8 cellular contexts compared by ENCODE assay signal in the genomic region with DNA sequence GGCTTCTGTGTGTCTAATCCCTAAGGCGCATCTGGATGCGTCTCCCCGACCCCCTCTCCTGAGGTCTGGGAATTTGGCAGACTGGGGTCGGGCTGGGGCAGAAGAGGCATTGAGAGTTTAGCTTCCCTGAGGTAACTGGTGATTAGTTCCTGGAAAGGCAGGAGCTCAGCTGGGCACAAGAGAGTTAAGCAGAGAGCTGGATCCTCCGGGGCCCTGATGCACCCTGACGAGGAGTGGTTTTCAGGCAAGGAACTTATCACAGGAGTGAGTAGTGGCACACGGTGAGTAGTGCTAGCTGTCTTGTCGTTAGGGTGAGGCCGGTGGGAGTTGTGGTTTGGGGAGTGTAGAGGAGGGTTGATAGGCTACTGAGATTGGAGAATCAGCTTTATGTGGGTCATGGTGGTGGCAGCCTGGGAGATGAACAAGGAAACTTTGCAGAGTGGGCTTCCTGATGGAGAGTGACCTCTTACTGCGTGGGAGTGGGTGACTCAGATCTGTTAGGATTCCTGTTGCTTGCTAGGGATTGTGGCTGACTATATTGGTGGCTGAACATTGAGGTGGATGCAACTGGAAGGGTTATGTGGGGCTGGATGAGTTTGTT. TPM values are rescaled to one million over a fixed set of nuclear protein-coding genes. Genes with fewer than 3 reads are reported as not detected.
DNase-seq lines count a peak whose midpoint lies in the region; ATAC-seq, FAIRE-seq and TF ChIP-seq lines count a peak whose summit lies in the region.

No MANE protein-coding gene starts in this region.

- H3K4me1 ChIP-seq in neuron (ENCODE audit: insufficient read depth, low read length), result peaks cover 18% of the 10 kb centered on the region
- H3K4me1 ChIP-seq in tibial nerve, result peaks cover 0 to 31% (median 14%) of the 10 kb centered on the region in 4 donors

- 0% methylated on average over 6 to 10 of the region's 10 CpGs for WGBS in tibial nerve, 2 donors

- H3K27ac ChIP-seq in tibial nerve, result peak overlapping the region; percentile 61 to 95 (median 91)

- TF ChIP-seq CTCF in AG10803 (conservative IDR thresholded peaks at IDR 0.05; ENCODE audit: low read length) (no peak), fibroblast of villous mesenchyme (IDR thresholded peaks at IDR 0.05; ENCODE audit: insufficient read depth, low read depth, low read length) (no peak), tibial nerve (IDR thresholded peaks at IDR 0.05) (no peak)

- FAIRE-seq in GM19239 (lab: Jason Lieb, UNC), result peak; percentile 37

- H3K27ac Mint-ChIP-seq in activated T-cell treated with anti-CD3 and anti-CD28 coated beads, Interleukin-2, amount 50 U/mL, for 24 hours, result peak overlapping the region; percentile 92

- peak overlapping the region; percentile 94 for H3K4me3 Mint-ChIP-seq in activated T-cell treated with anti-CD3 and anti-CD28 coated beads, Interleukin-2, amount 50 U/mL, for 24 hours

- DNase-seq in AG10803 (ENCODE audit: low read depth), result peak; percentile 46
- peak; percentile 48 for DNase-seq in GM19239 (ENCODE audit: insufficient read length, low spot score)
- DNase-seq in M059J (ENCODE audit: low read depth), result peak; percentile 64
- peak; percentile 65 for DNase-seq in activated T-cell treated with anti-CD3 and anti-CD28 coated beads, Interleukin-2, amount 50 U/mL, for 24 hours
- DNase-seq in fibroblast of villous mesenchyme (ENCODE audit: low read depth), result peak; percentile 57
- peak in 1 of 2 donors; percentile 12 for DNase-seq in tibial nerve (ENCODE audit: low spot score in 2 of 2)

- no peak for ATAC-seq in HG02981 (IDR thresholded peaks at IDR 0.05; ENCODE audit: unreplicated experiment)

- TF ChIP-seq EP300 in tibial nerve (IDR thresholded peaks at IDR 0.05), result no peak

- peak overlapping the region; percentile 85 for H2AFZ ChIP-seq in neuron (ENCODE audit: low read depth, low read length)

- H3K9me3 ChIP-seq in neuron (ENCODE audit: low read length), result no peaks in the 10 kb centered on the region
- no peaks in the 10 kb centered on the region for H3K9me3 ChIP-seq in tibial nerve

- no peaks in the 10 kb centered on the region for H3K9me3 Mint-ChIP-seq in activated T-cell treated with anti-CD3 and anti-CD28 coated beads, Interleukin-2, amount 50 U/mL, for 24 hours

- peaks cover 52% of the 10 kb centered on the region for H3K36me3 Mint-ChIP-seq in activated T-cell treated with anti-CD3 and anti-CD28 coated beads, Interleukin-2, amount 50 U/mL, for 24 hours (ENCODE audit: low read depth)

- no peak for TF ChIP-seq POLR2A in tibial nerve (IDR thresholded peaks at IDR 0.05)

- H3K36me3 ChIP-seq in neuron (ENCODE audit: insufficient read depth, low read length) (peaks cover 12% of the 10 kb centered on the region), tibial nerve (peaks cover 0 to 20% (median 0%) of the 10 kb centered on the region in 3 donors)

- no peaks in the 10 kb centered on the region for H3K27me3 Mint-ChIP-seq in activated T-cell treated with anti-CD3 and anti-CD28 coated beads, Interleukin-2, amount 50 U/mL, for 24 hours

- H3K27me3 ChIP-seq in neuron (ENCODE audit: insufficient read depth, low read length), result no peaks in the 10 kb centered on the region
- H3K27me3 ChIP-seq in tibial nerve, result no peaks in the 10 kb centered on the region

- H3K4me1 Mint-ChIP-seq in activated T-cell treated with anti-CD3 and anti-CD28 coated beads, Interleukin-2, amount 50 U/mL, for 24 hours (ENCODE audit: low read depth), result peaks cover 49% of the 10 kb centered on the region

- H3K4me3 ChIP-seq in AG10803 (ENCODE audit: low read length) (peak overlapping the region; percentile 77), fibroblast of villous mesenchyme (ENCODE audit: low read depth, low read length) (peak overlapping the region; percentile 87), neuron (ENCODE audit: low read length) (peak overlapping the region; percentile 58), tibial nerve (peak overlapping the region; percentile 80 to 96 (median 88))

RNA-seq across cellular contexts. Expression of gene RAD54L2, which starts 0.9 kb away (rescaled TPM):
- 5.8 and 7.4 TPM in 2 replicates for total RNA-seq in M059J (2014; rRNA removed; shearing (Covaris generic))
- total RNA-seq in fibroblast of villous mesenchyme, result 26.3 and 26.7 TPM in 2 replicates
- total RNA-seq in tibial nerve, result 10 to 100 TPM; 21.0 to 35.8 (median 28.5) TPM

RNA-seq across cellular contexts. Expression of gene DCAF1, which starts 39.6 kb away (rescaled TPM):
- 8.8 and 12.6 TPM in 2 replicates for total RNA-seq in M059J (2014; rRNA removed; shearing (Covaris generic))
- total RNA-seq in fibroblast of villous mesenchyme (11.0 and 15.5 TPM in 2 replicates), tibial nerve (10 to 100 TPM; 15.7 to 23.2 (median 18.1) TPM)
